In genomic region chr3:97793415-97794019, GRCh38 we compare ENCODE assay signal across 8 cellular contexts. TPM values are rescaled to one million over a fixed set of nuclear protein-coding genes. Genes with fewer than 3 reads are reported as not detected.
DNase-seq lines count a peak whose midpoint lies in the region; ATAC-seq and TF ChIP-seq lines count a peak whose summit lies in the region.

No MANE protein-coding gene starts in this region.

- no peaks in the 10 kb centered on the region for H3K36me3 Mint-ChIP-seq in Caco-2 (ENCODE audit: insufficient read depth, unreplicated experiment)
- H3K36me3 Mint-ChIP-seq in activated naive CD4-positive, alpha-beta T cell treated with anti-CD3 and anti-CD28 coated beads, Interleukin-2, amount 10 ng/mL, durations not matched to agents 7 days and 5 days, result no peaks in the 10 kb centered on the region

- H3K27ac Mint-ChIP-seq in Caco-2 (ENCODE audit: unreplicated experiment), result no peak overlapping the region
- no peak overlapping the region for H3K27ac Mint-ChIP-seq in activated naive CD4-positive, alpha-beta T cell treated with anti-CD3 and anti-CD28 coated beads, Interleukin-2, amount 10 ng/mL, durations not matched to agents 7 days and 5 days

- H3K27me3 Mint-ChIP-seq in Caco-2 (ENCODE audit: insufficient read depth, unreplicated experiment), result no peaks in the 10 kb centered on the region
- H3K27me3 Mint-ChIP-seq in activated naive CD4-positive, alpha-beta T cell treated with anti-CD3 and anti-CD28 coated beads, Interleukin-2, amount 10 ng/mL, durations not matched to agents 7 days and 5 days, result no peaks in the 10 kb centered on the region

- H3K27me3 ChIP-seq in Caco-2 (replicated peaks; ENCODE audit: control insufficient read depth, insufficient read depth, low read length), result no peaks in the 10 kb centered on the region
- no peaks in the 10 kb centered on the region for H3K27me3 ChIP-seq in uterus

- CTCF ChIA-PET in Caco-2 (lab: Charles Lee), result no interaction called here
- CTCF ChIA-PET in activated naive CD4-positive, alpha-beta T cell treated with anti-CD3 and anti-CD28 coated beads, Interleukin-2, amount 10 ng/mL, durations not matched to agents 7 days and 5 days (lab: Charles Lee), result interaction anchor here (0.6 to 4.5 kb wide), 9 partner anchors 11 to 511 kb away, joined by 3 to 84 read pairs (median 4); partner anchors contain the start of gene CRYBG3

- no TSS peak for BruUV-seq in Caco-2 (replicated peaks; lab: Mats Ljungman, UMichigan)

- H3K27ac ChIP-seq in uterus, result no peak overlapping the region

- peak; percentile 54 to 74 for TF ChIP-seq CTCF in Caco-2 (IDR thresholded peaks at IDR 0.05; ENCODE audit: insufficient read depth in 1 of 2, low read depth in 1 of 2, low read length in 1 of 2, severe bottlenecking in 1 of 2, unreplicated experiment in 1 of 2)
- TF ChIP-seq CTCF in cardiac fibroblast (IDR thresholded peaks at IDR 0.05; ENCODE audit: low read depth, low read length), result peak; percentile 58
- peak; percentile 74 to 82 (median 78) for TF ChIP-seq CTCF in uterus (IDR thresholded peaks at IDR 0.05)

- H3K4me1 ChIP-seq in Caco-2 (no peaks in the 10 kb centered on the region), uterus (no peaks in the 10 kb centered on the region)

- DNase-seq in Caco-2, result peak in 1 of 2 experiments; percentile 27
- DNase-seq in NCI-H82 (lab: John Stamatoyannopoulos, UW), result peak; percentile 79
- DNase-seq in cardiac fibroblast (ENCODE audit: low read depth in 2 of 2), result peak; percentile 73 to 78
- peak; percentile 71 for DNase-seq in left kidney (ENCODE audit: low read depth, low spot score)
- no peak for DNase-seq in uterus
- DNase-seq in activated naive CD4-positive, alpha-beta T cell treated with anti-CD3 and anti-CD28 coated beads, Interleukin-2, amount 10 ng/mL, durations not matched to agents 7 days and 5 days, result no peak

- H3K4me1 Mint-ChIP-seq in Caco-2 (ENCODE audit: low read depth, unreplicated experiment), result no peaks in the 10 kb centered on the region
- H3K4me1 Mint-ChIP-seq in activated naive CD4-positive, alpha-beta T cell treated with anti-CD3 and anti-CD28 coated beads, Interleukin-2, amount 10 ng/mL, durations not matched to agents 7 days and 5 days, result no peaks in the 10 kb centered on the region

- H3K36me3 ChIP-seq in Caco-2 (ENCODE audit: control insufficient read depth, insufficient read depth, low read length) (no peaks in the 10 kb centered on the region), uterus (no peaks in the 10 kb centered on the region)

- no peak overlapping the region for H3K4me3 Mint-ChIP-seq in Caco-2 (ENCODE audit: unreplicated experiment)
- H3K4me3 Mint-ChIP-seq in activated naive CD4-positive, alpha-beta T cell treated with anti-CD3 and anti-CD28 coated beads, Interleukin-2, amount 10 ng/mL, durations not matched to agents 7 days and 5 days, result no peak overlapping the region

- TF ChIP-seq POLR2A in uterus (IDR thresholded peaks at IDR 0.05), result no peak

- POLR2A ChIA-PET in Caco-2 (lab: Charles Lee), result no interaction called here

- H3K9me3 ChIP-seq in Caco-2 (no peaks in the 10 kb centered on the region), uterus (no peaks in the 10 kb centered on the region)

- ATAC-seq in GM18909 (IDR thresholded peaks at IDR 0.05; ENCODE audit: poor library complexity, unreplicated experiment) (peak; percentile 74), HG03575 (IDR thresholded peaks at IDR 0.05; ENCODE audit: extremely low read depth, insufficient number of reproducible peaks, low FRiP score, unreplicated experiment) (peak; percentile 54)

- intact Hi-C loops in Caco-2 (cut with micrococcal nuclease; ENCODE audit: unreplicated experiment) (loop anchor here (1.0 to 10.0 kb wide), 5 partner anchors 28 to 230 kb away; no protein-coding TSS in a partner anchor), uterus (cut with DNase I; ENCODE audit: low total_unique reads) (loop anchor here (2.0 kb wide), 1 partner anchor 229 kb away; no protein-coding TSS in a partner anchor)

- no peaks in the 10 kb centered on the region for H3K9me3 Mint-ChIP-seq in Caco-2 (ENCODE audit: unreplicated experiment)
- no peaks in the 10 kb centered on the region for H3K9me3 Mint-ChIP-seq in activated naive CD4-positive, alpha-beta T cell treated with anti-CD3 and anti-CD28 coated beads, Interleukin-2, amount 10 ng/mL, durations not matched to agents 7 days and 5 days

- H3K4me3 ChIP-seq in Caco-2 (ENCODE audit: low read depth, low read length) (no peak overlapping the region), cardiac fibroblast (replicated peaks in 1 of 2; ENCODE audit: low read depth in 2 of 2, low read length in 2 of 2) (no peak overlapping the region), uterus (no peak overlapping the region)

RNA-seq across cellular contexts. Expression of gene CRYBG3, which starts 28.3 kb away (rescaled TPM):
- total RNA-seq in Caco-2 (2022), result 1.3 TPM in 2 replicates
- 10 to 100 TPM; 17.4 to 41.5 (median 38.1) TPM for total RNA-seq in uterus

RNA-seq across cellular contexts. Expression of gene ARL6, which starts 29.0 kb away (rescaled TPM):
- total RNA-seq in Caco-2 (2022) (2.0 and 3.2 TPM in 2 replicates), uterus (10 to 100 TPM; 14.6 to 42.5 (median 19.7) TPM)

Comparison
In these comparisons a context has a peak if more than half of its experiments do, and no peak if none do; other contexts are left out.
1. DNase-seq: peak in NCI-H82 (single experiment), cardiac fibroblast (2 of 2) and left kidney (single experiment); none in uterus (0 of 2) and activated naive CD4-positive, alpha-beta T cell treated with anti-CD3 and anti-CD28 coated beads, Interleukin-2, amount 10 ng/mL, durations not matched to agents 7 days and 5 days (single experiment).
2. Peak in every context shown above with its lines, with median percentiles within 50 percentile points of each other: CTCF ChIP-seq.